ENCODE assay signal across 1 cellular context in genomic region chr15:31365032-31365654, GRCh38.
TF ChIP-seq lines count a peak whose summit lies in the region.

No MANE protein-coding gene starts in this region.

TF ChIP-seq in IMR-90, 13 proteins besides CTCF, POLR2A, EP300 and RAD21 (continued from another document):
- TF ChIP-seq ELK1 (IDR thresholded peaks at IDR 0.05; ENCODE audit: borderline replicate concordance, low read depth, low read length), result no peak
- no peak for TF ChIP-seq USF2 (IDR thresholded peaks at IDR 0.05; ENCODE audit: low read depth, low read length)
- no peak for TF ChIP-seq MAFK (IDR thresholded peaks at IDR 0.05; ENCODE audit: low read depth, low read length)
- TF ChIP-seq BHLHE40 (IDR thresholded peaks at IDR 0.05; ENCODE audit: low read depth, low read length), result no peak
- no peak for TF ChIP-seq RCOR1 (IDR thresholded peaks at IDR 0.05; ENCODE audit: insufficient replicate concordance, low read length)
- no peak for TF ChIP-seq RFX5 (IDR thresholded peaks at IDR 0.05; ENCODE audit: low read depth, low read length)
- no peak for TF ChIP-seq CHD1 (IDR thresholded peaks at IDR 0.05; ENCODE audit: low read depth, low read length)
- TF ChIP-seq CEBPB (IDR thresholded peaks at IDR 0.05; ENCODE audit: low read depth, low read length), result no peak
- no peak for TF ChIP-seq SMC3 (IDR thresholded peaks at IDR 0.05; ENCODE audit: low read depth, low read length)
- no peak for TF ChIP-seq MAZ (IDR thresholded peaks at IDR 0.05; ENCODE audit: borderline replicate concordance, low read depth, low read length)
